Comparison of ENCODE assay signal across 9 cellular contexts in the genomic region with DNA sequence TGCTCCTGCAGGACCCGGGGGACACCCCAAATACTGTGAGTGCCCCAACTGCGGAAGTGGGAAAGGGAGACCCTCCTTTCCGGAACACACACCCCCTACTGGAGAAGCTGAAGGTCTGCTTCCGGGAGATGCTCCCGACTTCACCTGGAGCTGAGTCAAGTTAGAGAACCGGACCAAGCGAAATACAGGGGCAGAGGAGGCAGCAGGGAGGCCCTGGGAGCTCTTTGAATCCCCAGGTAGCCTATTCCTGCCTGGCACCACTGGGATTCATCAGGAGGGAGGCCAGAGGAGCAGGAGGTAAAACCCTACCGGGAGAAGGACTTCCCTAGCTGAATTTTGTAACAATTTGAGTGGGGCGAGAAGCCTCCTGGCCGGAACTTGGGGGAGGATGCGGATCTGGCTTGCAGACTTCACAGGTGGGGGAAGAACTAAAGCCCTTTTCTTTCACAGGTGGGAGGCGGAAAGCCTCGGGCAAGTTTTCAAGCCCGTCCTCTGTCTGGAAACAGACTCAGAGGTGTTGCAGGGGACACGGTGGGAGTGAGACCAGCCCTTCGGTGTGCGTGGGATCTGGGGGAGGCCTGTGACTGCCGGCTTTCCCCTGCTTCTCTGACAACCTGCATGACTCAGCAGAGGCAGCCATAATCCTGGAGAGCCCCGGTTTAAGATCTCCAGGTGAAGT. TPM values are rescaled to one million over a fixed set of nuclear protein-coding genes. Genes with fewer than 3 reads are reported as not detected.
DNase-seq lines count a peak whose midpoint lies in the region; ATAC-seq, FAIRE-seq and TF ChIP-seq lines count a peak whose summit lies in the region.
"Had no signal": no experiment of that assay in that cellular context is flagged by ENCODE, and none has a peak within 500 bp of the region (broad histone marks: within the 10 kb centered on the region; RNA-seq: fewer than 3 reads in every experiment).

No MANE protein-coding gene starts in this region.

- DNase-seq in GM12892 (ENCODE audit: insufficient read length) = no peak
- no peak for DNase-seq in Panc1 (ENCODE audit: low read depth, low spot score)
- DNase-seq in fibroblast of pulmonary artery (ENCODE audit: low read depth) = no peak
- peak; percentile 24 for DNase-seq in stimulated activated CD4-positive, alpha-beta T cell treated with anti-CD3 and anti-CD28 coated beads, Interleukin-12 subunit alpha, Interleukin-12 subunit beta, amount 100 ng/mL, for 4 hours
- no peak for DNase-seq in stomach
- DNase-seq in activated CD4-positive, alpha-beta memory T cell treated with anti-CD3 and anti-CD28 coated beads for 36 hours = no peak

- FAIRE-seq in GM12892 (lab: Jason Lieb, UNC) = peak; percentile 93

- no peaks in the 10 kb centered on the region for H3K9me3 Mint-ChIP-seq in activated CD4-positive, alpha-beta memory T cell treated with anti-CD3 and anti-CD28 coated beads for 36 hours

- ATAC-seq in Panc1 (no peak), GM19324 (IDR thresholded peaks at IDR 0.05; ENCODE audit: low FRiP score, unreplicated experiment) (no peak), HG02870 (IDR thresholded peaks at IDR 0.05; ENCODE audit: unreplicated experiment) (no peak)

- no peak overlapping the region for H3K4me3 Mint-ChIP-seq in activated CD4-positive, alpha-beta memory T cell treated with anti-CD3 and anti-CD28 coated beads for 36 hours

- intact Hi-C loops in Panc1 (cut with micrococcal nuclease; ENCODE audit: unreplicated experiment) = no loop called here
- intact Hi-C loops in stomach (cut with DNase I; ENCODE audit: low total_unique reads) = no loop called here
- intact Hi-C loops in activated CD4-positive, alpha-beta memory T cell treated with anti-CD3 and anti-CD28 coated beads for 36 hours (cut with micrococcal nuclease) = no loop called here

- POLR2A ChIA-PET in Panc1 (lab: Charles Lee) = no interaction called here
- POLR2A ChIA-PET in activated CD4-positive, alpha-beta memory T cell treated with anti-CD3 and anti-CD28 coated beads for 36 hours (lab: Charles Lee) = no interaction called here

- no peak overlapping the region for H3K27ac Mint-ChIP-seq in activated CD4-positive, alpha-beta memory T cell treated with anti-CD3 and anti-CD28 coated beads for 36 hours

- no peak for TF ChIP-seq POLR2A in GM12892 (IDR thresholded peaks at IDR 0.05; ENCODE audit: low read depth, low read length)
- TF ChIP-seq POLR2A in stomach (IDR thresholded peaks at IDR 0.05) = no peak

- in situ Hi-C loops in Panc1 (cut with HindIII; ENCODE audit: low pct_unique_long_range_greater_than_20kb, low sequenced_read_pairs) = no loop called here

- CTCF ChIA-PET in Panc1 (lab: Charles Lee) = no interaction called here
- CTCF ChIA-PET in activated CD4-positive, alpha-beta memory T cell treated with anti-CD3 and anti-CD28 coated beads for 36 hours (lab: Charles Lee) = interaction anchor here (1.2 to 2.6 kb wide), 2 partner anchors 11 to 16 kb away, joined by 3 to 15 read pairs; no protein-coding TSS in a partner anchor

- H3K27me3 ChIP-seq in Panc1 (ENCODE audit: control insufficient read depth, insufficient read depth, low read length) (no peaks in the 10 kb centered on the region), stomach (peaks cover 0 to 24% (median 0%) of the 10 kb centered on the region in 3 donors)

- 18 to 33% (median 27%) methylated on average over 19 of the region's 19 CpGs for WGBS in stomach, 5 donors

- H3K36me3 Mint-ChIP-seq in activated CD4-positive, alpha-beta memory T cell treated with anti-CD3 and anti-CD28 coated beads for 36 hours = no peaks in the 10 kb centered on the region

- no peaks in the 10 kb centered on the region; the same call in 1 of the 2 replicates for H3K36me3 ChIP-seq in Panc1 (ENCODE audit: control insufficient read depth, insufficient read depth, low read length)
- no peaks in the 10 kb centered on the region for H3K36me3 ChIP-seq in stomach

- peaks cover 13% of the 10 kb centered on the region for H3K27me3 Mint-ChIP-seq in activated CD4-positive, alpha-beta memory T cell treated with anti-CD3 and anti-CD28 coated beads for 36 hours

- BruUV-seq in Panc1 (replicated peaks; lab: Mats Ljungman, UMichigan) = no TSS peak

- TF ChIP-seq CTCF in Panc1 (IDR thresholded peaks at IDR 0.05) (peak; percentile 56), fibroblast of pulmonary artery (IDR thresholded peaks at IDR 0.05; ENCODE audit: low read length, missing control alignments) (peak; percentile 15), stomach (IDR thresholded peaks at IDR 0.05) (no peak)

- no peak overlapping the region for H3K27ac ChIP-seq in Panc1 (ENCODE audit: low read length)
- H3K27ac ChIP-seq in stomach = no peak overlapping the region

- no peaks in the 10 kb centered on the region for H3K4me1 Mint-ChIP-seq in activated CD4-positive, alpha-beta memory T cell treated with anti-CD3 and anti-CD28 coated beads for 36 hours (ENCODE audit: low read depth)

- no peak overlapping the region for H3K4me3 ChIP-seq in Panc1 (ENCODE audit: low read depth in 2 of 2, low read length in 2 of 2)
- H3K4me3 ChIP-seq in fibroblast of pulmonary artery (replicated peaks; ENCODE audit: low read depth, low read length) = no peak overlapping the region
- H3K4me3 ChIP-seq in stomach = peak overlapping the region in 1 of 4 donors; percentile 7

- H3K4me1 ChIP-seq in Panc1 (ENCODE audit: control insufficient read depth, insufficient read depth, low read length) (no peaks in the 10 kb centered on the region), stomach (no peaks in the 10 kb centered on the region)

- no peaks in the 10 kb centered on the region for H3K9me3 ChIP-seq in Panc1 (ENCODE audit: control insufficient read depth, insufficient read depth, low read depth, low read length)
- no peaks in the 10 kb centered on the region for H3K9me3 ChIP-seq in stomach

- TF ChIP-seq EP300 in stomach (IDR thresholded peaks at IDR 0.05) = no peak

RNA-seq across cellular contexts. Expression of gene TEKT1, which starts 22.4 kb away (rescaled TPM):
- polyA plus RNA-seq in GM12892 (2012; ENCODE audit: missing spikeins) = not detected
- total RNA-seq in Panc1 (2021; ENCODE audit: unreplicated experiment) (not detected), stomach (1 to 10 TPM in 1 of 5 donors, under 1 TPM in 1, not detected in 3; 0.55 to 2.2 TPM)
- not detected for polyA plus RNA-seq in Panc1 (2012; ENCODE audit: insufficient read length)
- not detected for polyA plus RNA-seq in stomach
- total RNA-seq in activated CD4-positive, alpha-beta memory T cell treated with anti-CD3 and anti-CD28 coated beads for 36 hours = not detected
- total RNA-seq: lung microvascular endothelial cell had no signal

Comparison
In these comparisons a context has a peak if more than half of its experiments do, and no peak if none do; other contexts are left out.
1. CTCF ChIP-seq: peak in Panc1 (single experiment) and fibroblast of pulmonary artery (single experiment); none in stomach (0 of 7).